8 cellular contexts compared by ENCODE assay signal in genomic region chr10:98349508-98349922, GRCh38.
A peak's percentile ranks its signal among the peaks of the same experiment; 100 is the strongest.
DNase-seq lines count a peak whose midpoint lies in the region; ATAC-seq and TF ChIP-seq lines count a peak whose summit lies in the region.

No MANE protein-coding gene starts in this region.

- TF ChIP-seq CTCF in adrenal gland (IDR thresholded peaks at IDR 0.05) (no peak), GM10248 (IDR thresholded peaks at IDR 0.05; ENCODE audit: control extremely low read depth, extremely low read depth, low read depth, missing control alignments) (no peak)

- CTCF ChIA-PET in GM10248 (lab: Yijun Ruan, JAX) = interaction anchor here (2.0 kb wide), 1 partner anchor 10 kb away, joined by 8 read pairs; no protein-coding TSS in a partner anchor

- POLR2A ChIA-PET in GM10248 (lab: Yijun Ruan, JAX) = no interaction called here

- H3K4me1 ChIP-seq in adrenal gland (replicated peaks in 1 of 2) = peaks cover 0 to 8% of the 10 kb centered on the region in 2 donors

- peak; percentile 63 for ATAC-seq in HG02884 (IDR thresholded peaks at IDR 0.05; ENCODE audit: unreplicated experiment)
- ATAC-seq in GM18505 (IDR thresholded peaks at IDR 0.05; ENCODE audit: unreplicated experiment) = no peak
- ATAC-seq in HG03095 (IDR thresholded peaks at IDR 0.05; ENCODE audit: unreplicated experiment) = no peak

- intact Hi-C loops in adrenal gland (cut with DNase I) = no loop called here

- peak overlapping the region in 1 of 5 donors; percentile 69 for H3K27ac ChIP-seq in adrenal gland

- no peak for TF ChIP-seq POLR2A in adrenal gland (IDR thresholded peaks at IDR 0.05)
- TF ChIP-seq POLR2A in GM18505 (IDR thresholded peaks at IDR 0.05; ENCODE audit: borderline replicate concordance, extremely low read depth, insufficient read depth, insufficient read length) = no peak

- no peaks in the 10 kb centered on the region for H3K9me3 ChIP-seq in adrenal gland (replicated peaks in 1 of 3)

- peak; percentile 91 for DNase-seq in ELR (ENCODE audit: low read depth)
- DNase-seq in adrenal gland = peak in 6 of 7 donors; percentile 38 to 83 (median 54)
- DNase-seq in mucosa of gallbladder (ENCODE audit: low spot score) = peak; percentile 48
- no peak for DNase-seq in GM10248 (ENCODE audit: extremely low spot score)
- no peak for DNase-seq in activated CD4-positive, alpha-beta T cell treated with anti-CD3 and anti-CD28 coated beads, Interleukin-2, amount 50 U/mL, for 4 hours

- H3K4me3 ChIP-seq in adrenal gland = no peak overlapping the region

- H3K36me3 ChIP-seq in adrenal gland (replicated peaks in 1 of 2) = no peaks in the 10 kb centered on the region

- 26 to 34% (median 27%) methylated on average over 9 of the region's 9 CpGs for WGBS in adrenal gland, 4 donors

- H3K27me3 ChIP-seq in adrenal gland = no peaks in the 10 kb centered on the region

Comparison
In these comparisons a context has a peak if more than half of its experiments do, and no peak if none do; other contexts are left out.
1. DNase-seq: peak in ELR (single experiment), adrenal gland (6 of 7) and mucosa of gallbladder (single experiment); none in GM10248 (single experiment) and activated CD4-positive, alpha-beta T cell treated with anti-CD3 and anti-CD28 coated beads, Interleukin-2, amount 50 U/mL, for 4 hours (0 of 2).